8 cellular contexts compared by ENCODE assay signal in the genomic region with DNA sequence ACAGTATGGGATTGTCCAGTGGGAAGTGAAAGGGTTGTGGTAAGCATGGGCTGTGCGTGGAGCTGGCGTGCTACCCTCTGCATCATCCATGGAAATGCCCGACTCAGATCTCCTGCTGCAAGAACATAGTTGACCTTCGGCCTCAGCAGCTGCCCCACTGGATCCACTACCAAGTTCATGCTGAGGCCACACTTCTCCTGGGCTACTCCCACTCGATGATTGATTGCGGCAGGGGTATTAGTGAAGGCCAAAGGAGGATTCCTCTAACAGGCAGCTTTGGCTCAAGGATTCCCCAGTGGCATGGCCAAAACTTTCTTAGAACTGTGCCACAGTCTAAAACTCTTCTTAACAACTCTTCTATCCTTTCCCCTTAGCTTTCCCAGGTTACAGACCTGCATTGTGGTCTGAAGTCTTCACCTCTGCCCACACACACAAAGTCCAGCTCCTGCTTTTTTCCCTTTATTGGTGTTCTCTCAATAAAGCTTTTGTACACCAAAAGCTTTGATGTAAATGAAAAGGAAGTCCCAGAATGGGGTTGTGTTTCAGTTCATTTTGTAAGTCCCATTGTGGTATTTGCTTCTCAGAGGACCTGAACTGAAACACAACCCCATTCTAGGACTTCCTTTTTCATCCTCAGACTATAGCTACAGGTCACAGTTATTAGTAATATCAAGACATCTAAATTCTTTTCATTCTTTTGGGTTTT. TPM values are rescaled to one million over a fixed set of nuclear protein-coding genes. Genes with fewer than 3 reads are reported as not detected.
DNase-seq lines count a peak whose midpoint lies in the region; ATAC-seq, FAIRE-seq and TF ChIP-seq lines count a peak whose summit lies in the region.

No MANE protein-coding gene starts in this region.

- no peaks in the 10 kb centered on the region for H3K36me3 ChIP-seq in MM.1S (replicated peaks; ENCODE audit: insufficient read depth, low read length)
- H3K36me3 ChIP-seq in small intestine (ENCODE audit: control insufficient read depth in 2 of 2, insufficient read depth in 2 of 2, low read length in 2 of 2): no peaks in the 10 kb centered on the region

- H3K4me1 ChIP-seq in MM.1S (ENCODE audit: low read length): peaks cover 41% of the 10 kb centered on the region
- peaks cover 2 to 4% of the 10 kb centered on the region in 2 donors for H3K4me1 ChIP-seq in small intestine (ENCODE audit: control insufficient read depth in 2 of 2, insufficient read depth in 1 of 2, low read depth in 1 of 2, low read length in 1 of 2)
- H3K4me1 ChIP-seq in right cardiac atrium (ENCODE audit: control insufficient read depth, insufficient read depth, low read length): no peaks in the 10 kb centered on the region

- no peak overlapping the region for H3K27ac Mint-ChIP-seq in activated CD4-positive, alpha-beta T cell treated with anti-CD3 and anti-CD28 coated beads, Interleukin-2, amount 10 ng/mL, durations not matched to agents 24 days and 14 days
- H3K27ac Mint-ChIP-seq in CD4-positive, alpha-beta T cell: no peak overlapping the region

- POLR2A ChIA-PET in CD4-positive, alpha-beta T cell (lab: Charles Lee): interaction anchor here (0.6 kb wide), 1 partner anchor 126 kb away, joined by 4 read pairs; no protein-coding TSS in a partner anchor

- no peaks in the 10 kb centered on the region for H3K27me3 Mint-ChIP-seq in activated CD4-positive, alpha-beta T cell treated with anti-CD3 and anti-CD28 coated beads, Interleukin-2, amount 10 ng/mL, durations not matched to agents 24 days and 14 days
- no peaks in the 10 kb centered on the region for H3K27me3 Mint-ChIP-seq in CD4-positive, alpha-beta T cell

- peaks cover 29% of the 10 kb centered on the region for H3F3A ChIP-seq in MM.1S (ENCODE audit: insufficient read depth, low read length)

- intact Hi-C loops in activated CD4-positive, alpha-beta T cell treated with anti-CD3 and anti-CD28 coated beads, Interleukin-2, amount 10 ng/mL, durations not matched to agents 24 days and 14 days (cut with micrococcal nuclease): loop anchor here (10.0 kb wide), 6 partner anchors 593 to 1483 kb away; a partner anchor contains a TSS
- intact Hi-C loops in right cardiac atrium (cut with DNase I): loop anchor here in 1 of 4 donors (10.0 kb wide), 1 partner anchor 93 kb away; no protein-coding TSS in a partner anchor
- intact Hi-C loops in CD4-positive, alpha-beta T cell (cut with DNase I, micrococcal nuclease): no loop called here

- H3K4me1 Mint-ChIP-seq in activated CD4-positive, alpha-beta T cell treated with anti-CD3 and anti-CD28 coated beads, Interleukin-2, amount 10 ng/mL, durations not matched to agents 24 days and 14 days: peaks cover 32% of the 10 kb centered on the region
- peaks cover 23% of the 10 kb centered on the region for H3K4me1 Mint-ChIP-seq in CD4-positive, alpha-beta T cell (ENCODE audit: low read depth)

- H3K27ac ChIP-seq in MM.1S (ENCODE audit: low read length): peak overlapping the region; percentile 67; the same call in 1 of the 2 replicates
- H3K27ac ChIP-seq in small intestine (ENCODE audit: low read depth in 1 of 2, low read length in 1 of 2): peak overlapping the region; percentile 5 to 29
- no peak overlapping the region for H3K27ac ChIP-seq in right cardiac atrium (ENCODE audit: low read length)
- no peak overlapping the region for H3K27ac ChIP-seq in CD4-positive, alpha-beta T cell (ENCODE audit: low read depth, low read length)

- no peaks in the 10 kb centered on the region for H3K36me3 Mint-ChIP-seq in activated CD4-positive, alpha-beta T cell treated with anti-CD3 and anti-CD28 coated beads, Interleukin-2, amount 10 ng/mL, durations not matched to agents 24 days and 14 days (ENCODE audit: low read depth)
- H3K36me3 Mint-ChIP-seq in CD4-positive, alpha-beta T cell (ENCODE audit: low read depth): no peaks in the 10 kb centered on the region

- H3K9me3 Mint-ChIP-seq in activated CD4-positive, alpha-beta T cell treated with anti-CD3 and anti-CD28 coated beads, Interleukin-2, amount 10 ng/mL, durations not matched to agents 24 days and 14 days: no peaks in the 10 kb centered on the region
- no peaks in the 10 kb centered on the region for H3K9me3 Mint-ChIP-seq in CD4-positive, alpha-beta T cell

- no peaks in the 10 kb centered on the region for H3K9me2 ChIP-seq in MM.1S (replicated peaks; ENCODE audit: insufficient read depth, low read length)

- H3K4me2 ChIP-seq in MM.1S (ENCODE audit: low read depth, low read length): peak overlapping the region; percentile 66

- no peaks in the 10 kb centered on the region for H3K9me3 ChIP-seq in MM.1S (replicated peaks; ENCODE audit: insufficient read depth, low read length)
- no peaks in the 10 kb centered on the region for H3K9me3 ChIP-seq in small intestine (ENCODE audit: control insufficient read depth, low read depth)
- H3K9me3 ChIP-seq in right cardiac atrium (ENCODE audit: control insufficient read depth, low read length): no peaks in the 10 kb centered on the region
- H3K9me3 ChIP-seq in CD4-positive, alpha-beta T cell (ENCODE audit: control insufficient read depth, low read length): no peaks in the 10 kb centered on the region

- H3K9ac ChIP-seq in MM.1S (ENCODE audit: low read length): peak overlapping the region; percentile 7; the same call in 1 of the 2 replicates

- CTCF ChIA-PET in CD4-positive, alpha-beta T cell (lab: Charles Lee): no interaction called here

- H3K4me3 ChIP-seq in MM.1S (ENCODE audit: low read length) (peak overlapping the region; percentile 3; the same call in 1 of the 2 replicates), small intestine (ENCODE audit: low read depth in 1 of 2, low read length in 2 of 2) (no peak overlapping the region), right cardiac atrium (ENCODE audit: low read length) (no peak overlapping the region)

- no peaks in the 10 kb centered on the region for H4K20me1 ChIP-seq in MM.1S (ENCODE audit: insufficient read depth, low read length)

- peak overlapping the region; percentile 47 for H2AFZ ChIP-seq in MM.1S (ENCODE audit: low read length)

- FAIRE-seq in small intestine (lab: Jason Lieb, UNC): no peak

- 73 to 83% (median 81%) methylated on average over 6 of the region's 6 CpGs for WGBS in small intestine, 3 donors
- WGBS in right cardiac atrium: 87% methylated on average over 6 of the region's 6 CpGs

- TF ChIP-seq CTCF in MM.1S (IDR thresholded peaks at IDR 0.05; ENCODE audit: low read length): no peak
- no peak for TF ChIP-seq CTCF in CD4-positive, alpha-beta T cell (IDR thresholded peaks at IDR 0.05)

- peak overlapping the region; percentile 27 for H3K4me3 Mint-ChIP-seq in activated CD4-positive, alpha-beta T cell treated with anti-CD3 and anti-CD28 coated beads, Interleukin-2, amount 10 ng/mL, durations not matched to agents 24 days and 14 days
- H3K4me3 Mint-ChIP-seq in CD4-positive, alpha-beta T cell: no peak overlapping the region

- H3K79me2 ChIP-seq in MM.1S (ENCODE audit: low read length): no peaks in the 10 kb centered on the region

- ATAC-seq in HG02840 (IDR thresholded peaks at IDR 0.05; ENCODE audit: low FRiP score, unreplicated experiment) (peak; percentile 64), right cardiac atrium (no peak)
- ATAC-seq in CD4-positive, alpha-beta T cell (ENCODE audit: poor library complexity): no peak

- peak; percentile 54 for DNase-seq in activated CD4-positive, alpha-beta T cell treated with anti-CD3 and anti-CD28 coated beads, Interleukin-2, amount 10 ng/mL, durations not matched to agents 24 days and 14 days
- DNase-seq in activated CD4-positive, alpha-beta T cell treated with anti-CD3 and anti-CD28 coated beads, Interleukin-2, amount 50 U/mL, for 1 hour: no peak
- peak; percentile 78 for DNase-seq in MM.1S
- peak; percentile 25 for DNase-seq in small intestine
- DNase-seq in AG08395 (ENCODE audit: low spot score): no peak
- no peak for DNase-seq in right cardiac atrium
- no peak for DNase-seq in CD4-positive, alpha-beta T cell

- H3K27me3 ChIP-seq in MM.1S (replicated peaks; ENCODE audit: insufficient read depth, low read length): no peaks in the 10 kb centered on the region
- H3K27me3 ChIP-seq in small intestine (ENCODE audit: control insufficient read depth in 2 of 2, insufficient read depth in 2 of 2, low read length in 2 of 2): no peaks in the 10 kb centered on the region
- H3K27me3 ChIP-seq in right cardiac atrium (ENCODE audit: control insufficient read depth, insufficient read depth): no peaks in the 10 kb centered on the region
- H3K27me3 ChIP-seq in CD4-positive, alpha-beta T cell (ENCODE audit: control insufficient read depth, insufficient read depth, low read length): no peaks in the 10 kb centered on the region

RNA-seq across cellular contexts. Expression of a gene that starts 4.9 kb away (rescaled TPM):
- 38.5 and 39.0 TPM in 2 replicates for total RNA-seq in activated CD4-positive, alpha-beta T cell treated with anti-CD3 and anti-CD28 coated beads, Interleukin-2, amount 10 ng/mL, durations not matched to agents 24 days and 14 days
- polyA plus RNA-seq in small intestine (10 to 100 TPM in 1 of 3 donors, 1 to 10 TPM in 2; 5.1 to 18.5 (median 6.3) TPM), right cardiac atrium (9.0 TPM)
- 10 to 100 TPM; 36.8 to 44.3 (median 41.0) TPM for total RNA-seq in right cardiac atrium
- total RNA-seq in CD4-positive, alpha-beta T cell: 10 to 100 TPM; 32.6 to 34.1 TPM

Comparison
In these comparisons a context has a peak if more than half of its experiments do, and no peak if none do; other contexts are left out.
1. DNase-seq: peak in activated CD4-positive, alpha-beta T cell treated with anti-CD3 and anti-CD28 coated beads, Interleukin-2, amount 10 ng/mL, durations not matched to agents 24 days and 14 days (single experiment), MM.1S (single experiment) and small intestine (single experiment); none in activated CD4-positive, alpha-beta T cell treated with anti-CD3 and anti-CD28 coated beads, Interleukin-2, amount 50 U/mL, for 1 hour (single experiment), AG08395 (single experiment), right cardiac atrium (0 of 3) and CD4-positive, alpha-beta T cell (0 of 10).
2. H3K27ac ChIP-seq: peak in MM.1S (single experiment) and small intestine (2 of 2); none in right cardiac atrium (single experiment) and CD4-positive, alpha-beta T cell (single experiment).